In the genomic region with DNA sequence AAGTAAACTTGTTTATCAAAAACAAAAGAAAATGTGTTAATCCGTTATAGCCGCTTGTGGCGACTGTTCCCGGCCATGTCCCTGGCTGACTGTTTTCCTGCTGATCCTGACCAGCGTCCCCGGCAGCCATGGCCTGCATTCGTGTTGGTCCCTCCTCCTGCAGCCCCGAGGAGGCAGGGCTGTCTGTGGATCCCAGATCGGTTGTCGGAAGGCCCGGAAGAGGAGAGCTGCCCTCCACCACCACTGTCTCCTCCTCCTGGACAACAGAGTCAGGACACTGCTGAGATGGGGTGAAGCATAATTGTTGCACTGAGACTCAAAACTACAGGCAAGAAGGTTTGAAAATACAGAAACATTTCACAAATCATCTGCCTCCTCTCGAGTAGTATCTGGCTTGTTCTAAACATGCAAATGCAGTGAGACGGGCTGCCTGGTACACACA, we compare ENCODE assay signal across 10 cellular contexts. TPM values are rescaled to one million over a fixed set of nuclear protein-coding genes. Genes with fewer than 3 reads are reported as not detected.
A peak's percentile ranks its signal among the peaks of the same experiment; 100 is the strongest.
DNase-seq lines count a peak whose midpoint lies in the region; ATAC-seq and TF ChIP-seq lines count a peak whose summit lies in the region.
"Had no signal": no experiment of that assay in that cellular context is flagged by ENCODE, and none has a peak within 500 bp of the region (broad histone marks: within the 10 kb centered on the region; RNA-seq: fewer than 3 reads in every experiment).

No MANE protein-coding gene starts in this region.

- peak overlapping the region; percentile 19 for H3K4me3 ChIP-seq in MG63
- no peak overlapping the region for H3K4me3 ChIP-seq in lower lobe of right lung
- no peak overlapping the region for H3K4me3 ChIP-seq in thoracic aorta

- no peak for TF ChIP-seq CTCF in lower lobe of right lung (IDR thresholded peaks at IDR 0.05)
- no peak for TF ChIP-seq CTCF in thoracic aorta (IDR thresholded peaks at IDR 0.05)

- H3K36me3 ChIP-seq in MG63 (peaks cover under 1% of the 10 kb centered on the region), lower lobe of right lung (no peaks in the 10 kb centered on the region), thoracic aorta (no peaks in the 10 kb centered on the region)

- H3K27me3 ChIP-seq in MG63 = no peaks in the 10 kb centered on the region
- peaks cover 22% of the 10 kb centered on the region for H3K27me3 ChIP-seq in lower lobe of right lung (ENCODE audit: low read depth)
- H3K27me3 ChIP-seq in thoracic aorta (replicated peaks; ENCODE audit: insufficient read depth) = no peaks in the 10 kb centered on the region

- intact Hi-C loops in lower lobe of right lung (cut with DNase I) = no loop called here

- peak; percentile 87 for DNase-seq in MG63
- peak; percentile 60 for DNase-seq in ecto neural progenitor cell (ENCODE audit: low spot score)
- no peak for DNase-seq in lower lobe of right lung
- DNase-seq in thoracic aorta (ENCODE audit: low spot score) = no peak
- no peak for DNase-seq in CD1c-positive myeloid dendritic cell (ENCODE audit: extremely low spot score)
- no peak for DNase-seq in NCI-H446 (lab: John Stamatoyannopoulos, UW)
- DNase-seq in NCI-H1092 treated with DMSO at 0.1 percent for 48 hours (lab: John Stamatoyannopoulos, UW) = no peak
- DNase-seq: stimulated activated naive CD4-positive, alpha-beta T cell treated with Interleukin-2 at 50 U/mL for 16 hours had no signal

- H3K27ac ChIP-seq in lower lobe of right lung = peak overlapping the region; percentile 64
- peak overlapping the region; percentile 97 to 99 for H3K27ac ChIP-seq in thoracic aorta

- peaks cover 27% of the 10 kb centered on the region for H3K4me1 ChIP-seq in lower lobe of right lung
- H3K4me1 ChIP-seq in thoracic aorta (ENCODE audit: control insufficient read depth in 1 of 2, low read depth in 2 of 2) = peaks cover 27 to 43% of the 10 kb centered on the region in 2 donors

- H3K9me3 ChIP-seq in MG63 (peaks cover 5% of the 10 kb centered on the region), lower lobe of right lung (no peaks in the 10 kb centered on the region), thoracic aorta (no peaks in the 10 kb centered on the region)

- no peak for ATAC-seq in lower lobe of right lung
- ATAC-seq in thoracic aorta (ENCODE audit: insufficient number of reproducible peaks, low FRiP score, low read depth) = no peak
- ATAC-seq in GM18517 (IDR thresholded peaks at IDR 0.05; ENCODE audit: unreplicated experiment) = no peak
- ATAC-seq: natural killer cell treated with Interleukin-12 subunit alpha and Interleukin-12 subunit beta and Interleukin-15 and Interleukin-18, amount 100 ng/mL, for 72 hours had no signal

RNA-seq across cellular contexts. Expression of a gene that starts 3.6 kb away (rescaled TPM):
- total RNA-seq in MG63 (2014; rRNA removed; shearing (Covaris generic); ENCODE audit: low replicate concordance) = 259 and 316 TPM in 2 replicates
- total RNA-seq in lower lobe of right lung (39.3 TPM), thoracic aorta (100 to 1,000 TPM; 239 to 326 TPM)
- total RNA-seq: natural killer cell treated with Interleukin-12 subunit alpha and Interleukin-12 subunit beta and Interleukin-15 and Interleukin-18, amount 100 ng/mL, for 72 hours had no signal

RNA-seq across cellular contexts. Expression of a gene that starts 12.8 kb away (rescaled TPM):
- 55.3 and 107 TPM in 2 replicates for total RNA-seq in MG63 (2014; rRNA removed; shearing (Covaris generic); ENCODE audit: low replicate concordance)
- total RNA-seq in lower lobe of right lung = 60.4 TPM
- 100 to 1,000 TPM in 1 of 2 donors, 10 to 100 TPM in 1; 66.2 to 101 TPM for total RNA-seq in thoracic aorta

RNA-seq across cellular contexts. Expression of a gene that starts 13.0 kb away (rescaled TPM):
- 94.2 and 226 TPM in 2 replicates for total RNA-seq in MG63 (2014; rRNA removed; shearing (Covaris generic); ENCODE audit: low replicate concordance)
- total RNA-seq in lower lobe of right lung (82.4 TPM), thoracic aorta (10 to 100 TPM; 43.5 to 94.5 TPM)

RNA-seq across cellular contexts. Expression of a gene that starts 30.9 kb away (rescaled TPM):
- total RNA-seq in MG63 (2014; rRNA removed; shearing (Covaris generic); ENCODE audit: low replicate concordance) = not detected in 2 replicates
- total RNA-seq in lower lobe of right lung = 0.65 TPM
- total RNA-seq in thoracic aorta = under 1 TPM in 1 of 2 donors, not detected in 1; 0.14 TPM

RNA-seq across cellular contexts. Expression of a gene that starts 37.1 kb away (rescaled TPM):
- total RNA-seq in MG63 (2014; rRNA removed; shearing (Covaris generic); ENCODE audit: low replicate concordance) = 45.1 and 47.9 TPM in 2 replicates
- total RNA-seq in lower lobe of right lung (165 TPM), thoracic aorta (100 to 1,000 TPM; 214 to 313 TPM)

Comparison
In these comparisons a context has a peak if more than half of its experiments do, and no peak if none do; other contexts are left out.
1. DNase-seq: peak in MG63 (single experiment) and ecto neural progenitor cell (single experiment); none in lower lobe of right lung (single experiment), thoracic aorta (single experiment), CD1c-positive myeloid dendritic cell (single experiment), NCI-H446 (0 of 2) and NCI-H1092 treated with DMSO at 0.1 percent for 48 hours (single experiment).